Comparison of ENCODE assay signal across 29 cellular contexts in genomic region chr13:30138511-30138910, GRCh38.
A peak's percentile ranks its signal among the peaks of the same experiment; 100 is the strongest.
DNase-seq lines count a peak whose midpoint lies in the region; ATAC-seq and TF ChIP-seq lines count a peak whose summit lies in the region.
"Had no signal": no experiment of that assay in that cellular context is flagged by ENCODE, and none has a peak within 500 bp of the region (broad histone marks: within the 10 kb centered on the region; RNA-seq: fewer than 3 reads in every experiment).

No MANE protein-coding gene starts in this region.

- no peak overlapping the region for H3K23ac ChIP-seq in neuronal stem cell (ENCODE audit: low read depth, low read length, poor library complexity)

- H3K9me3 Mint-ChIP-seq in chondrocyte (ENCODE audit: low read depth) = peaks cover 3% of the 10 kb centered on the region
- peaks cover 0 to 1% of the 10 kb centered on the region in 2 donors for H3K9me3 Mint-ChIP-seq in stimulated activated naive B cell treated with anti-CD40 and anti-IgM and Interleukin-4, amounts not matched to agents 10 μg/mL and 1 μg/mL and 100 μg/mL, for 72 hours
- H3K9me3 Mint-ChIP-seq: activated CD8-positive, alpha-beta T cell treated with anti-CD3 and anti-CD28 coated beads for 36 hours; CD8-positive, alpha-beta memory T cell had no signal

- WGBS in neuronal stem cell (ENCODE audit: extremely low coverage in 2 of 2, insufficient read length in 2 of 2, insufficient replicate concordance in 1 of 2), 2 donors = no CpG with 5 or more reads among the region's 8 CpGs

- no peak overlapping the region for H2BK120ac ChIP-seq in neuronal stem cell (ENCODE audit: low read depth, low read length)

- no peaks in the 10 kb centered on the region for H3K36me3 ChIP-seq in neuronal stem cell (replicated peaks in 1 of 2; ENCODE audit: control insufficient read depth in 2 of 2, insufficient read depth in 2 of 2, low read length in 2 of 2)
- H3K36me3 ChIP-seq: stomach, thyroid gland, vagina had no signal

- no peak overlapping the region for H3K9ac ChIP-seq in neuronal stem cell (ENCODE audit: low read depth, low read length, poor library complexity)

- H3K9me3 ChIP-seq in neuronal stem cell (replicated peaks in 1 of 2; ENCODE audit: control insufficient read depth in 2 of 2, insufficient read depth in 1 of 2, low read depth in 1 of 2, low read length in 2 of 2) = peaks cover 0 to 3% of the 10 kb centered on the region in 2 donors
- H3K9me3 ChIP-seq: stomach, thyroid gland, vagina had no signal

- no peaks in the 10 kb centered on the region for H3K79me1 ChIP-seq in neuronal stem cell (ENCODE audit: low read depth, low read length)

- H3K36me3 Mint-ChIP-seq in chondrocyte (ENCODE audit: low read depth) = peaks cover 2% of the 10 kb centered on the region
- H3K36me3 Mint-ChIP-seq in stimulated activated naive B cell treated with anti-CD40 and anti-IgM and Interleukin-4, amounts not matched to agents 10 μg/mL and 1 μg/mL and 100 μg/mL, for 72 hours = peaks cover 0 to 4% of the 10 kb centered on the region in 2 donors
- H3K36me3 Mint-ChIP-seq: activated naive CD8-positive, alpha-beta T cell treated with anti-CD3 and anti-CD28 coated beads, Interleukin-2, amount 10 ng/mL, durations not matched to agents 7 days and 5 days; CD8-positive, alpha-beta memory T cell had no signal

- H2BK5ac ChIP-seq in neuronal stem cell (ENCODE audit: low read length) = no peak overlapping the region

- no peak overlapping the region for H3K4me3 Mint-ChIP-seq in chondrocyte (ENCODE audit: unreplicated experiment)
- H3K4me3 Mint-ChIP-seq in stimulated activated naive B cell treated with anti-CD40 and anti-IgM and Interleukin-4, amounts not matched to agents 10 μg/mL and 1 μg/mL and 100 μg/mL, for 72 hours = no peak overlapping the region
- H3K4me3 Mint-ChIP-seq: activated CD4-positive, alpha-beta T cell treated with anti-CD3 and anti-CD28 coated beads for 36 hours; activated CD8-positive, alpha-beta T cell treated with anti-CD3 and anti-CD28 coated beads for 36 hours; activated naive CD8-positive, alpha-beta T cell treated with anti-CD3 and anti-CD28 coated beads, Interleukin-2, amount 10 ng/mL, durations not matched to agents 7 days and 5 days; CD8-positive, alpha-beta memory T cell; immature natural killer cell had no signal

- H3K4me2 ChIP-seq in neuronal stem cell (ENCODE audit: insufficient read depth, low read length, poor library complexity, severe bottlenecking) = no peak overlapping the region

- peaks cover 2% of the 10 kb centered on the region for H3K27me3 Mint-ChIP-seq in chondrocyte (ENCODE audit: low read depth)
- H3K27me3 Mint-ChIP-seq in stimulated activated naive B cell treated with anti-CD40 and anti-IgM and Interleukin-4, amounts not matched to agents 10 μg/mL and 1 μg/mL and 100 μg/mL, for 72 hours = peaks cover 5 to 27% of the 10 kb centered on the region in 2 donors
- H3K27me3 Mint-ChIP-seq: activated CD4-positive, alpha-beta T cell treated with anti-CD3 and anti-CD28 coated beads for 36 hours; activated CD8-positive, alpha-beta T cell treated with anti-CD3 and anti-CD28 coated beads for 36 hours; CD8-positive, alpha-beta memory T cell had no signal

- H3K27ac Mint-ChIP-seq in chondrocyte (ENCODE audit: unreplicated experiment) = peak overlapping the region; percentile 36
- no peak overlapping the region for H3K27ac Mint-ChIP-seq in stimulated activated naive B cell treated with anti-CD40 and anti-IgM and Interleukin-4, amounts not matched to agents 10 μg/mL and 1 μg/mL and 100 μg/mL, for 72 hours
- H3K27ac Mint-ChIP-seq: activated CD4-positive, alpha-beta T cell treated with anti-CD3 and anti-CD28 coated beads for 36 hours; activated CD8-positive, alpha-beta T cell treated with anti-CD3 and anti-CD28 coated beads for 36 hours; activated naive CD8-positive, alpha-beta T cell treated with anti-CD3 and anti-CD28 coated beads, Interleukin-2, amount 10 ng/mL, durations not matched to agents 7 days and 5 days had no signal

- H4K8ac ChIP-seq in neuronal stem cell (ENCODE audit: low read depth, low read length) = no peak overlapping the region

- H3K27ac ChIP-seq in neuronal stem cell (replicated peaks; ENCODE audit: low read length) = no peak overlapping the region
- H3K27ac ChIP-seq: dorsolateral prefrontal cortex, stomach, thyroid gland, vagina had no signal

- H3K27me3 ChIP-seq in neuronal stem cell (ENCODE audit: control insufficient read depth in 3 of 3, insufficient read depth in 3 of 3, low read depth in 1 of 3, low read length in 3 of 3) = no peaks in the 10 kb centered on the region
- H3K27me3 ChIP-seq: dorsolateral prefrontal cortex, thyroid gland, vagina had no signal

- no peak overlapping the region for H3K4ac ChIP-seq in neuronal stem cell (ENCODE audit: low read length)

- no peak overlapping the region for H3K14ac ChIP-seq in neuronal stem cell (ENCODE audit: low read length)

- no peak for TF ChIP-seq CTCF in chondrocyte (IDR thresholded peaks at IDR 0.05)

- H3K18ac ChIP-seq in neuronal stem cell (ENCODE audit: low read length) = peak overlapping the region; percentile 68

- H2AFZ ChIP-seq in neuronal stem cell (ENCODE audit: low read length) = no peak overlapping the region

- DNase-seq in CMK (ENCODE audit: low read depth) = peak; percentile 22
- DNase-seq in NCI-H526 treated with DMSO at 0.1 percent for 48 hours (lab: John Stamatoyannopoulos, UW) = peak; percentile 62
- DNase-seq in chondrocyte (ENCODE audit: low spot score) = peak; percentile 5
- no peak for DNase-seq in neuronal stem cell (ENCODE audit: low spot score)
- DNase-seq in NCI-H748 (lab: John Stamatoyannopoulos, UW; ENCODE audit: unreplicated experiment) = no peak
- no peak for DNase-seq in stimulated activated CD4-positive, alpha-beta T cell treated with anti-CD3 and anti-CD28 coated beads, Interleukin-4, amount 100 ng/mL, for 24 hours
- no peak for DNase-seq in stimulated activated naive B cell treated with anti-CD40 and anti-IgM and Interleukin-4, amounts not matched to agents 10 μg/mL and 1 μg/mL and 100 μg/mL, for 72 hours
- no peak for DNase-seq in cerebellum (ENCODE audit: low spot score)
- DNase-seq: activated CD4-positive, alpha-beta T cell treated with anti-CD3 and anti-CD28 coated beads for 36 hours; activated CD8-positive, alpha-beta T cell treated with anti-CD3 and anti-CD28 coated beads for 36 hours; activated effector memory CD4-positive, alpha-beta T cell treated with anti-CD3 and anti-CD28 coated beads, Interleukin-2, amount 50 U/mL, for 16 hours; activated naive CD8-positive, alpha-beta T cell treated with anti-CD3 and anti-CD28 coated beads, Interleukin-2, amount 10 ng/mL, durations not matched to agents 7 days and 5 days; caudate nucleus; CD8-positive, alpha-beta memory T cell; DMS 273 treated with DMSO at 0.1 percent for 48 hours; dorsolateral prefrontal cortex; immature natural killer cell; left cardiac atrium; NCI-H1092; NCI-H1694 treated with DMSO at 0.1 percent for 48 hours; NCI-H446 treated with DMSO at 0.1 percent for 48 hours; right cardiac atrium; Right ventricle myocardium superior; stimulated activated CD4-positive, alpha-beta T cell treated with anti-CD3 and anti-CD28 coated beads, Interleukin-1b, Interleukin-23, amount 100 ng/mL, for 48 hours; stomach; T-helper 2 cell; thyroid gland had no signal

- no peak overlapping the region for H4K91ac ChIP-seq in neuronal stem cell (ENCODE audit: low read depth, low read length, poor library complexity)

- no peak overlapping the region for H3K4me3 ChIP-seq in neuronal stem cell (ENCODE audit: low read length in 2 of 2)
- H3K4me3 ChIP-seq: dorsolateral prefrontal cortex, stomach, thyroid gland, vagina had no signal

- ATAC-seq in stimulated activated naive B cell treated with anti-CD40 and anti-IgM and Interleukin-4, amounts not matched to agents 10 μg/mL and 1 μg/mL and 100 μg/mL, for 72 hours (replicated peaks) = no peak
- ATAC-seq: activated CD4-positive, alpha-beta T cell treated with anti-CD3 and anti-CD28 coated beads for 36 hours; activated CD8-positive, alpha-beta T cell treated with anti-CD3 and anti-CD28 coated beads for 36 hours; left cardiac atrium; Panc1; right cardiac atrium had no signal

- no peak overlapping the region for H2BK15ac ChIP-seq in neuronal stem cell (ENCODE audit: low read length)

- peaks cover 0 to 2% of the 10 kb centered on the region in 2 donors for H3K4me1 ChIP-seq in neuronal stem cell (ENCODE audit: control insufficient read depth in 2 of 2, insufficient read depth in 1 of 2, low read depth in 1 of 2, low read length in 2 of 2)

- peaks cover 32% of the 10 kb centered on the region for H3K4me1 Mint-ChIP-seq in chondrocyte (ENCODE audit: low read depth)
- peaks cover 1 to 10% of the 10 kb centered on the region in 2 donors for H3K4me1 Mint-ChIP-seq in stimulated activated naive B cell treated with anti-CD40 and anti-IgM and Interleukin-4, amounts not matched to agents 10 μg/mL and 1 μg/mL and 100 μg/mL, for 72 hours

- H2AK5ac ChIP-seq in neuronal stem cell (ENCODE audit: low read depth, low read length) = no peak overlapping the region

- no peak overlapping the region for H2BK12ac ChIP-seq in neuronal stem cell (ENCODE audit: low read length)

Comparison
In these comparisons a context has a peak if more than half of its experiments do, and no peak if none do; other contexts are left out.
1. DNase-seq: peak in CMK (single experiment), NCI-H526 treated with DMSO at 0.1 percent for 48 hours (single experiment) and chondrocyte (single experiment); none in neuronal stem cell (single experiment), NCI-H748 (single experiment), stimulated activated CD4-positive, alpha-beta T cell treated with anti-CD3 and anti-CD28 coated beads, Interleukin-4, amount 100 ng/mL, for 24 hours (single experiment), stimulated activated naive B cell treated with anti-CD40 and anti-IgM and Interleukin-4, amounts not matched to agents 10 μg/mL and 1 μg/mL and 100 μg/mL, for 72 hours (single experiment) and cerebellum (single experiment).